ENCODE assay signal across 8 cellular contexts in genomic region chr2:8583400-8584173, GRCh38.
DNase-seq lines count a peak whose midpoint lies in the region; ATAC-seq, FAIRE-seq and TF ChIP-seq lines count a peak whose summit lies in the region.

No MANE protein-coding gene starts in this region.

- no peaks in the 10 kb centered on the region for H3K9me3 ChIP-seq in mesenchymal stem cell (ENCODE audit: control insufficient read depth, low read length)

- no peak overlapping the region for H3K14ac ChIP-seq in mesenchymal stem cell (ENCODE audit: low read length in 2 of 2)

- no peak overlapping the region for H2AK5ac ChIP-seq in mesenchymal stem cell (ENCODE audit: low read length, severe bottlenecking)

- H3K23ac ChIP-seq in mesenchymal stem cell (ENCODE audit: low read length in 2 of 2): no peak overlapping the region

- peak overlapping the region; percentile 29 for H2AFZ ChIP-seq in mesenchymal stem cell (ENCODE audit: low read depth, low read length)

- H3K36me3 ChIP-seq in mesenchymal stem cell (ENCODE audit: control insufficient read depth in 1 of 2, insufficient read depth in 2 of 2, low read depth in 1 of 2, low read length in 2 of 2): no peaks in the 10 kb centered on the region

- 17% methylated on average over 37 of the region's 39 CpGs for WGBS in mesenchymal stem cell

- H3K4ac ChIP-seq in mesenchymal stem cell (ENCODE audit: low read depth in 1 of 2, low read length in 2 of 2): peak overlapping the region in 1 of 2 experiments; percentile 12

- H3K79me1 ChIP-seq in mesenchymal stem cell (replicated peaks; ENCODE audit: low read length, poor library complexity, severe bottlenecking): no peaks in the 10 kb centered on the region

- peak overlapping the region; percentile 24 for H2BK120ac ChIP-seq in mesenchymal stem cell (ENCODE audit: low read depth, low read length)

- peak overlapping the region in 1 of 2 experiments; percentile 50 for H3K18ac ChIP-seq in mesenchymal stem cell (ENCODE audit: low read depth in 1 of 2, low read length in 2 of 2)

- no peak overlapping the region for H2BK12ac ChIP-seq in mesenchymal stem cell (ENCODE audit: low read length in 2 of 2)

- peak; percentile 55 for ATAC-seq in HG02623 (IDR thresholded peaks at IDR 0.05; ENCODE audit: unreplicated experiment)

- H4K8ac ChIP-seq in mesenchymal stem cell (ENCODE audit: low read length): peak overlapping the region; percentile 70

- H3K4me3 ChIP-seq in mesenchymal stem cell (ENCODE audit: insufficient read depth in 1 of 2, low read depth in 1 of 2, low read length in 2 of 2): no peak overlapping the region

- no peak for TF ChIP-seq POLR2A in GM12891 (IDR thresholded peaks at IDR 0.05; ENCODE audit: low read depth, low read length)

- H3K27me3 ChIP-seq in mesenchymal stem cell (ENCODE audit: control insufficient read depth in 1 of 2, insufficient read depth in 1 of 2, low read length in 2 of 2): peaks cover 8 to 19% of the 10 kb centered on the region in 2 experiments

- peak overlapping the region; percentile 77 for H3K4me2 ChIP-seq in mesenchymal stem cell (ENCODE audit: low read length, poor library complexity, severe bottlenecking)

- H3K27ac ChIP-seq in mesenchymal stem cell (ENCODE audit: low read length, poor library complexity, severe bottlenecking): no peak overlapping the region

- peak; percentile 80 for FAIRE-seq in GM12891 (lab: Jason Lieb, UNC)

- DNase-seq in GM12891 (ENCODE audit: insufficient read length, low spot score) (peak; percentile 83), NCI-H187 (lab: John Stamatoyannopoulos, UW) (peak; percentile 99), ecto neural progenitor cell (ENCODE audit: low spot score) (peak; percentile 81), mesenchymal stem cell (peak; percentile 83), DMS79 (lab: John Stamatoyannopoulos, UW) (no peak)
- peak; percentile 59 for DNase-seq in activated CD4-positive, alpha-beta T cell treated with anti-CD3 and anti-CD28 coated beads, Interleukin-2, amount 50 U/mL, for 1 hour
- peak; percentile 78 for DNase-seq in stimulated activated CD8-positive, alpha-beta memory T cell treated with anti-CD3 and anti-CD28 coated beads, Interleukin-12 subunit alpha, Interleukin-12 subunit beta, amount 100 ng/mL, for 4 hours (ENCODE audit: low read depth)

- no peak overlapping the region for H3K9ac ChIP-seq in mesenchymal stem cell (ENCODE audit: low read length)

- no peak overlapping the region for H2BK5ac ChIP-seq in mesenchymal stem cell (ENCODE audit: low read depth, low read length, poor library complexity, severe bottlenecking)

- H3K4me1 ChIP-seq in mesenchymal stem cell (ENCODE audit: control insufficient read depth, insufficient read depth, low read depth, low read length): peaks cover 13% of the 10 kb centered on the region

- H4K91ac ChIP-seq in mesenchymal stem cell (ENCODE audit: low read length): peak overlapping the region; percentile 16

- no peak overlapping the region for H2BK15ac ChIP-seq in mesenchymal stem cell (ENCODE audit: low read depth, poor library complexity, severe bottlenecking)

TF ChIP-seq in GM12891, 5 proteins besides CTCF, POLR2A, EP300 and RAD21:
- TF ChIP-seq PAX5 (IDR thresholded peaks at IDR 0.05; ENCODE audit: insufficient read depth, low read length, severe bottlenecking) (no peak), POLR2AphosphoS5 (IDR thresholded peaks at IDR 0.05; ENCODE audit: low read depth, low read length) (no peak), POU2F2 (IDR thresholded peaks at IDR 0.05; ENCODE audit: low read depth, low read length) (no peak), SPI1 (IDR thresholded peaks at IDR 0.05; ENCODE audit: low read depth, low read length) (peak; percentile 26; the same call in 1 of the 2 replicates), TAF1 (IDR thresholded peaks at IDR 0.05; ENCODE audit: low read depth, low read length) (no peak)
